ENCODE assay signal across 2 cellular contexts in the genomic region with DNA sequence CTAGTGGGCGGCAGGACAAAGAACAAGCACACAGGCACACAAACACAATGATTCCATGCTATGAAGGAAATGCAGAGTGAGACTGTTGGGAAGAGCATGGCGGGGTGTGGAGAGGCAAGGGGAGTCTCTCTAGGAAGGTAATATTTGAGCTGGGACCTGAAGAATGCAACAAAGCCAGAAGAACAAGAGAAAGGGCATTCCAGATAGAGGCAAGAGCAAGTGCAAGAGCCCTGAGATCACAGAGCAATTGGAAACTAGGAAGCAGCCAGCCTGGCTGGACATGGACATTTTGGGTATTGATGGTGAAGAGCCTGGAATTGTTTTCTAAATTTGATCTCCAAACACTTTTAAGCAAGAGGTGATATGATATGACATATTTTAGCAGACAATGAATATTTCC.
A peak's percentile ranks its signal among the peaks of the same experiment; 100 is the strongest.
TF ChIP-seq lines count a peak whose summit lies in the region.

No MANE protein-coding gene starts in this region.

TF ChIP-seq in HEK293, 187 proteins besides CTCF, POLR2A, EP300 and RAD21:
- TF ChIP-seq ZNF677 (tag by site-specific recombination; IDR thresholded peaks at IDR 0.05) (no peak), ZNF623 (tag by site-specific recombination; IDR thresholded peaks at IDR 0.05) (peak; percentile 63)

TF ChIP-seq in K562, 482 proteins besides CTCF, POLR2A, EP300 and RAD21:
- TF ChIP-seq, protein P1, sequence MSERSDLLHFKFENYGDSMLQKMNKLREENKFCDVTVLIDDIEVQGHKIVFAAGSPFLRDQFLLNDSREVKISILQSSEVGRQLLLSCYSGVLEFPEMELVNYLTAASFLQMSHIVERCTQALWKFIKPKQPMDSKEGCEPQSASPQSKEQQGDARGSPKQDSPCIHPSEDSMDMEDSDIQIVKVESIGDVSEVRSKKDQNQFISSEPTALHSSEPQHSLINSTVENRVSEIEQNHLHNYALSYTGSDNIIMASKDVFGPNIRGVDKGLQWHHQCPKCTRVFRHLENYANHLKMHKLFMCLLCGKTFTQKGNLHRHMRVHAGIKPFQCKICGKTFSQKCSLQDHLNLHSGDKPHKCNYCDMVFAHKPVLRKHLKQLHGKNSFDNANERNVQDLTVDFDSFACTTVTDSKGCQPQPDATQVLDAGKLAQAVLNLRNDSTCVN (CRISPR knock-in tag; IDR thresholded peaks at IDR 0.05) = no peak
- TF ChIP-seq SPI1 (IDR thresholded peaks at IDR 0.05; ENCODE audit: borderline replicate concordance, low read depth, low read length) = no peak
- no peak for TF ChIP-seq FOXK1 (CRISPR knock-in tag; IDR thresholded peaks at IDR 0.05; ENCODE audit: borderline replicate concordance)
- TF ChIP-seq KLF13 (tag; IDR thresholded peaks at IDR 0.05; ENCODE audit: borderline replicate concordance, low read depth) = no peak
- TF ChIP-seq ETV5 (CRISPR knock-in tag; IDR thresholded peaks at IDR 0.05; ENCODE audit: low read depth) = no peak
- no peak for TF ChIP-seq HMG20B (CRISPR knock-in tag; IDR thresholded peaks at IDR 0.05)
- TF ChIP-seq, protein P2, sequence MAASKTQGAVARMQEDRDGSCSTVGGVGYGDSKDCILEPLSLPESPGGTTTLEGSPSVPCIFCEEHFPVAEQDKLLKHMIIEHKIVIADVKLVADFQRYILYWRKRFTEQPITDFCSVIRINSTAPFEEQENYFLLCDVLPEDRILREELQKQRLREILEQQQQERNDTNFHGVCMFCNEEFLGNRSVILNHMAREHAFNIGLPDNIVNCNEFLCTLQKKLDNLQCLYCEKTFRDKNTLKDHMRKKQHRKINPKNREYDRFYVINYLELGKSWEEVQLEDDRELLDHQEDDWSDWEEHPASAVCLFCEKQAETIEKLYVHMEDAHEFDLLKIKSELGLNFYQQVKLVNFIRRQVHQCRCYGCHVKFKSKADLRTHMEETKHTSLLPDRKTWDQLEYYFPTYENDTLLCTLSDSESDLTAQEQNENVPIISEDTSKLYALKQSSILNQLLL (CRISPR knock-in tag; IDR thresholded peaks at IDR 0.05; ENCODE audit: borderline replicate concordance) = no peak
- no peak for TF ChIP-seq POLR2AphosphoS2 (IDR thresholded peaks at IDR 0.05; ENCODE audit: low read length)
